Comparison of ENCODE assay signal across 8 cellular contexts in the genomic region with DNA sequence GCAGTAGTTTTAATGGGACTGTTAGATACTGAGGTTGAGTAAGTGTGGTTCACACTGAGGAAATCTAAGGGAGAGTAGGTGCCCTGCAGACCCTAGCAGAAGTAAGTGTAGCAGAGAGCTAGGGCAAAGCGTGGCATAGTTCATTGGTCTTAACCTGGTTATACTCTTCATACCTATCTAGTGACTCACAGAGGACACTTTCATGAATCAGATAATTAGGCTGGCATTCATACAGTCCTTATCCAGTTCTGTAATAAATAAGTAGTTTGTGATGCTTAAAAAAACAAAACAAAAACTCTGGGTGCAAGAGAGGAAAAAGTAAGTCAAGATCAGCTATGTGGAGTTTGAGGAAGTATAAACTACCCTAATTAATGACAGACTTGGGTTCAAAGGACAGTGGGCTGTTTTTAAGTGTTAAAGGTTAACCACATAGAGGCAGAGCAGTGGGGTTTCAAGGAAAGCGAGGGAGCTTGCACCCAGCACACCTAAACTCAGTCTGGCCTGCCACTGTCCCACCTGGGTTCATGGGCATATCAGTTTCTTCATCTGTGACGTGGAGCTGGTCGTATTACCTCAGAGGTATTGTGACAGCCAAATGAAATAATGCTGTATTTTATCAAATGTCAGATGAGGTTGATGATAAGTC. TPM values are rescaled to one million over a fixed set of nuclear protein-coding genes. Genes with fewer than 3 reads are reported as not detected.
DNase-seq lines count a peak whose midpoint lies in the region; ATAC-seq and TF ChIP-seq lines count a peak whose summit lies in the region.

No MANE protein-coding gene starts in this region.

- TF ChIP-seq CTCF in chondrocyte (IDR thresholded peaks at IDR 0.05), result no peak

- peak; percentile 8 for ATAC-seq in HG02642 (IDR thresholded peaks at IDR 0.05; ENCODE audit: poor library complexity, unreplicated experiment)
- peak; percentile 44 for ATAC-seq in left colon
- no peak for ATAC-seq in HG03097 (IDR thresholded peaks at IDR 0.05; ENCODE audit: low FRiP score, unreplicated experiment)

- H3K9me3 Mint-ChIP-seq in chondrocyte (ENCODE audit: low read depth), result no peaks in the 10 kb centered on the region
- no peaks in the 10 kb centered on the region for H3K9me3 Mint-ChIP-seq in activated T-helper 2 cell treated with anti-CD3 and anti-CD28 coated beads, Interferon-gamma antibody, Interleukin-2, Interleukin-4, amounts not matched to agents 10 μg/mL and 5 μg/mL and 100 μg/mL, durations not matched to agents 14 hours and 24 hours and 36 hours

- intact Hi-C loops in left colon (cut with DNase I, micrococcal nuclease), result no loop called here
- intact Hi-C loops in activated T-helper 2 cell treated with anti-CD3 and anti-CD28 coated beads, Interferon-gamma antibody, Interleukin-2, Interleukin-4, amounts not matched to agents 10 μg/mL and 5 μg/mL and 100 μg/mL, durations not matched to agents 14 hours and 24 hours and 36 hours (cut with micrococcal nuclease), result loop anchor here (2.0 to 5.0 kb wide), 3 partner anchors 27 to 69 kb away; partner anchors contain the start of gene LMTK2

- DNase-seq in GF-D8 (lab: John Stamatoyannopoulos, UW) (peak; percentile 84), RPMI7951 (ENCODE audit: low read depth) (peak; percentile 68), left colon (no peak), chondrocyte (ENCODE audit: low spot score) (no peak), NCI-H2081 (lab: John Stamatoyannopoulos, UW) (no peak)
- DNase-seq in activated T-helper 2 cell treated with anti-CD3 and anti-CD28 coated beads, Interferon-gamma antibody, Interleukin-2, Interleukin-4, amounts not matched to agents 10 μg/mL and 5 μg/mL and 100 μg/mL, durations not matched to agents 14 hours and 24 hours and 36 hours (ENCODE audit: low spot score), result no peak

- H3K27ac Mint-ChIP-seq in chondrocyte (ENCODE audit: unreplicated experiment), result no peak overlapping the region
- H3K27ac Mint-ChIP-seq in activated T-helper 2 cell treated with anti-CD3 and anti-CD28 coated beads, Interferon-gamma antibody, Interleukin-2, Interleukin-4, amounts not matched to agents 10 μg/mL and 5 μg/mL and 100 μg/mL, durations not matched to agents 14 hours and 24 hours and 36 hours, result no peak overlapping the region

- H3K4me1 Mint-ChIP-seq in chondrocyte (ENCODE audit: low read depth), result peaks cover 38% of the 10 kb centered on the region
- H3K4me1 Mint-ChIP-seq in activated T-helper 2 cell treated with anti-CD3 and anti-CD28 coated beads, Interferon-gamma antibody, Interleukin-2, Interleukin-4, amounts not matched to agents 10 μg/mL and 5 μg/mL and 100 μg/mL, durations not matched to agents 14 hours and 24 hours and 36 hours (ENCODE audit: low read depth), result peaks cover 30% of the 10 kb centered on the region

- no peak overlapping the region for H3K4me3 Mint-ChIP-seq in chondrocyte (ENCODE audit: unreplicated experiment)
- H3K4me3 Mint-ChIP-seq in activated T-helper 2 cell treated with anti-CD3 and anti-CD28 coated beads, Interferon-gamma antibody, Interleukin-2, Interleukin-4, amounts not matched to agents 10 μg/mL and 5 μg/mL and 100 μg/mL, durations not matched to agents 14 hours and 24 hours and 36 hours (ENCODE audit: low read depth), result no peak overlapping the region

- peaks cover 4% of the 10 kb centered on the region for H3K36me3 Mint-ChIP-seq in chondrocyte (ENCODE audit: low read depth)
- peaks cover 10% of the 10 kb centered on the region for H3K36me3 Mint-ChIP-seq in activated T-helper 2 cell treated with anti-CD3 and anti-CD28 coated beads, Interferon-gamma antibody, Interleukin-2, Interleukin-4, amounts not matched to agents 10 μg/mL and 5 μg/mL and 100 μg/mL, durations not matched to agents 14 hours and 24 hours and 36 hours (ENCODE audit: low read depth)

- no peaks in the 10 kb centered on the region for H3K27me3 Mint-ChIP-seq in chondrocyte (ENCODE audit: low read depth)
- peaks cover 12% of the 10 kb centered on the region for H3K27me3 Mint-ChIP-seq in activated T-helper 2 cell treated with anti-CD3 and anti-CD28 coated beads, Interferon-gamma antibody, Interleukin-2, Interleukin-4, amounts not matched to agents 10 μg/mL and 5 μg/mL and 100 μg/mL, durations not matched to agents 14 hours and 24 hours and 36 hours (ENCODE audit: low read depth)

RNA-seq across cellular contexts. Expression of gene LMTK2, which starts 27.1 kb away (rescaled TPM):
- total RNA-seq in RPMI7951 (2014; rRNA removed; shearing (Covaris generic)), result 4.7 and 5.1 TPM in 2 replicates
- total RNA-seq in left colon, result 10 to 100 TPM; 51.4 to 52.0 TPM
- total RNA-seq in chondrocyte, result 14.9 to 15.2 TPM (median 15.0 TPM) in 3 replicates
- 14.7 and 15.0 TPM in 2 replicates for total RNA-seq in activated T-helper 2 cell treated with anti-CD3 and anti-CD28 coated beads, Interferon-gamma antibody, Interleukin-2, Interleukin-4, amounts not matched to agents 10 μg/mL and 5 μg/mL and 100 μg/mL, durations not matched to agents 14 hours and 24 hours and 36 hours

Comparison
In these comparisons a context has a peak if more than half of its experiments do, and no peak if none do; other contexts are left out.
1. DNase-seq: peak in GF-D8 (single experiment) and RPMI7951 (single experiment); none in left colon (0 of 2), chondrocyte (single experiment), NCI-H2081 (0 of 2) and activated T-helper 2 cell treated with anti-CD3 and anti-CD28 coated beads, Interferon-gamma antibody, Interleukin-2, Interleukin-4, amounts not matched to agents 10 μg/mL and 5 μg/mL and 100 μg/mL, durations not matched to agents 14 hours and 24 hours and 36 hours (single experiment).